In the genomic region with DNA sequence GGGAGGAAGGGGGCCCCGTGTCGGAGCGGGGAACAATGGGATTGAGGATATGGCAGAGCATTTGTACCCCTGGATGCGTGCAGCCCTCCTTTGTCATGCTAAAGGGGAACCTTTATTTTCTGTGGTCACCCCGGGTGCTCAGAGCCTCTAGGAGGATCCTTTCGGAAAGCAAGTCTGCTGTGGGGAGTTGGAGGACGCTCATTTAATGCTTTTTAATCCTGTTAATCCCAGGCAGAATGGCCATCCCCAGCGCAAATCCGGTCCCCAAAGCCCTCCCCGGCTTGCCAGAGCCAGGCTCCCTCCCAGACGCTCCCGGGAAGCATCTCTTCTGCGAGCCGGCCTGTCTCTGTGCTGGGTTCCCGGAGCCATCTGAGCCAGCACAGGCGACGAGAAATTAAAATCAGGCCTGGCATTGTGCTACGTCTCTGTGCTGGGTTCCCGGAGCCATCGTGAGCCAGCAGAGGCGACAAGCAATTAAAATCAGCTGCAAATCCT, we compare ENCODE assay signal across 1 cellular context.
TF ChIP-seq lines count a peak whose summit lies in the region.

No MANE protein-coding gene starts in this region.

TF ChIP-seq in HepG2, 621 proteins besides CTCF, POLR2A, EP300 and RAD21 (continued from another document):
- TF ChIP-seq, protein P1, sequence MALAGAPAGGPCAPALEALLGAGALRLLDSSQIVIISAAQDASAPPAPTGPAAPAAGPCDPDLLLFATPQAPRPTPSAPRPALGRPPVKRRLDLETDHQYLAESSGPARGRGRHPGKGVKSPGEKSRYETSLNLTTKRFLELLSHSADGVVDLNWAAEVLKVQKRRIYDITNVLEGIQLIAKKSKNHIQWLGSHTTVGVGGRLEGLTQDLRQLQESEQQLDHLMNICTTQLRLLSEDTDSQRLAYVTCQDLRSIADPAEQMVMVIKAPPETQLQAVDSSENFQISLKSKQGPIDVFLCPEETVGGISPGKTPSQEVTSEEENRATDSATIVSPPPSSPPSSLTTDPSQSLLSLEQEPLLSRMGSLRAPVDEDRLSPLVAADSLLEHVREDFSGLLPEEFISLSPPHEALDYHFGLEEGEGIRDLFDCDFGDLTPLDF (CRISPR knock-in tag; IDR thresholded peaks at IDR 0.05): no peak
- TF ChIP-seq, protein P2, sequence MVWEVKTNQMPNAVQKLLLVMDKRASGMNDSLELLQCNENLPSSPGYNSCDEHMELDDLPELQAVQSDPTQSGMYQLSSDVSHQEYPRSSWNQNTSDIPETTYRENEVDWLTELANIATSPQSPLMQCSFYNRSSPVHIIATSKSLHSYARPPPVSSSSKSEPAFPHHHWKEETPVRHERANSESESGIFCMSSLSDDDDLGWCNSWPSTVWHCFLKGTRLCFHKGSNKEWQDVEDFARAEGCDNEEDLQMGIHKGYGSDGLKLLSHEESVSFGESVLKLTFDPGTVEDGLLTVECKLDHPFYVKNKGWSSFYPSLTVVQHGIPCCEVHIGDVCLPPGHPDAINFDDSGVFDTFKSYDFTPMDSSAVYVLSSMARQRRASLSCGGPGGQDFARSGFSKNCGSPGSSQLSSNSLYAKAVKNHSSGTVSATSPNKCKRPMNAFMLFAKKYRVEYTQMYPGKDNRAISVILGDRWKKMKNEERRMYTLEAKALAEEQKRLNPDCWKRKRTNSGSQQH (CRISPR knock-in tag; IDR thresholded peaks at IDR 0.05; ENCODE audit: low read depth): no peak
- TF ChIP-seq ZNF292 (CRISPR knock-in tag; IDR thresholded peaks at IDR 0.05; ENCODE audit: borderline replicate concordance, low read depth) (no peak), MTF1 (CRISPR knock-in tag; IDR thresholded peaks at IDR 0.05) (no peak), PITX1 (CRISPR knock-in tag; IDR thresholded peaks at IDR 0.05) (no peak), BCL6 (CRISPR knock-in tag; IDR thresholded peaks at IDR 0.05) (no peak), PRDM4 (CRISPR knock-in tag; IDR thresholded peaks at IDR 0.05; ENCODE audit: borderline replicate concordance) (no peak), EEA1 (CRISPR knock-in tag; IDR thresholded peaks at IDR 0.05; ENCODE audit: borderline replicate concordance) (no peak), ISX (CRISPR knock-in tag; conservative IDR thresholded peaks at IDR 0.05) (no peak), ZNF709 (CRISPR knock-in tag; IDR thresholded peaks at IDR 0.05) (no peak), ZNF205 (CRISPR knock-in tag; IDR thresholded peaks at IDR 0.05) (no peak), TCF12 (IDR thresholded peaks at IDR 0.05) (no peak), TCF12 (CRISPR knock-in tag; IDR thresholded peaks at IDR 0.05) (no peak), FOXK2 (IDR thresholded peaks at IDR 0.05) (no peak), ZNF644 (CRISPR knock-in tag; IDR thresholded peaks at IDR 0.05; ENCODE audit: low read depth) (no peak), ZMYM2 (CRISPR knock-in tag; IDR thresholded peaks at IDR 0.05) (no peak), NFIC (IDR thresholded peaks at IDR 0.05; ENCODE audit: low read length) (no peak), ZNF616 (CRISPR knock-in tag; IDR thresholded peaks at IDR 0.05; ENCODE audit: low read depth) (no peak)
- TF ChIP-seq, protein P3, sequence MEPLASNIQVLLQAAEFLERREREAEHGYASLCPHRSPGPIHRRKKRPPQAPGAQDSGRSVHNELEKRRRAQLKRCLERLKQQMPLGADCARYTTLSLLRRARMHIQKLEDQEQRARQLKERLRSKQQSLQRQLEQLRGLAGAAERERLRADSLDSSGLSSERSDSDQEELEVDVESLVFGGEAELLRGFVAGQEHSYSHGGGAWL (CRISPR knock-in tag; IDR thresholded peaks at IDR 0.05): no peak
